In genomic region chr16:24957887-24958286, GRCh38 we compare ENCODE assay signal across 20 cellular contexts.
"Had no signal": no experiment of that assay in that cellular context is flagged by ENCODE, and none has a peak within 500 bp of the region (broad histone marks: within the 10 kb centered on the region; RNA-seq: fewer than 3 reads in every experiment).

No MANE protein-coding gene starts in this region.

- H3K4me1 Mint-ChIP-seq: activated CD4-positive, alpha-beta T cell treated with anti-CD3 and anti-CD28 coated beads for 36 hours; brain had no signal

- H3K27me3 Mint-ChIP-seq: activated CD4-positive, alpha-beta T cell treated with anti-CD3 and anti-CD28 coated beads for 36 hours; brain; memory B cell had no signal

- H3K4me2 ChIP-seq: smooth muscle cell had no signal

- H3K27ac Mint-ChIP-seq: activated CD4-positive, alpha-beta T cell treated with anti-CD3 and anti-CD28 coated beads for 36 hours; activated T-helper 1 cell treated with anti-CD3 and anti-CD28 coated beads, Interleukin-12 subunit alpha, Interleukin-12 subunit beta, Interleukin-2, Interleukin-4 antibody, amounts not matched to agents 30 ng/mL and 10 ng/mL and 1 ng/mL, durations not matched to agents 14 hours and 24 hours and 36 hours; brain; natural killer cell had no signal

- H3K4me3 Mint-ChIP-seq: activated CD4-positive, alpha-beta T cell treated with anti-CD3 and anti-CD28 coated beads for 36 hours; activated T-helper 1 cell treated with anti-CD3 and anti-CD28 coated beads, Interleukin-12 subunit alpha, Interleukin-12 subunit beta, Interleukin-2, Interleukin-4 antibody, amounts not matched to agents 30 ng/mL and 10 ng/mL and 1 ng/mL, durations not matched to agents 14 hours and 24 hours and 36 hours; brain; memory B cell; natural killer cell had no signal

- DNase-seq: activated CD4-positive, alpha-beta T cell treated with anti-CD3 and anti-CD28 coated beads for 36 hours; activated CD4-positive, alpha-beta T cell treated with anti-CD3 and anti-CD28 coated beads, Interleukin-2, amount 50 U/mL, for 48 hours; activated naive CD4-positive, alpha-beta T cell treated with Interleukin-2 at 50 U/mL for 16 hours; activated T-cell treated with anti-CD3 and anti-CD28 coated beads for 4 hours; anterior cingulate cortex; central memory CD4-positive, alpha-beta T cell; gastrocnemius medialis; kidney; natural killer cell; pancreas; stimulated activated CD4-positive, alpha-beta T cell treated with anti-CD3 and anti-CD28 coated beads, Interleukin-4, amount 100 ng/mL, for 24 hours; stimulated activated naive CD4-positive, alpha-beta T cell; T-helper 2 cell; thyroid gland had no signal

- H3K4me1 ChIP-seq: gastrocnemius medialis, pancreas had no signal

- ATAC-seq: activated CD4-positive, alpha-beta T cell treated with anti-CD3 and anti-CD28 coated beads for 36 hours; esophagus mucosa; gastrocnemius medialis; natural killer cell; pancreas; sciatic nerve had no signal

- H3K27me3 ChIP-seq: gastrocnemius medialis, pancreas, thyroid gland had no signal

- H3K9me3 Mint-ChIP-seq: natural killer cell had no signal

- H3K4me3 ChIP-seq: gastrocnemius medialis, pancreas, smooth muscle cell, thyroid gland had no signal

- H3K27ac ChIP-seq: gastrocnemius medialis, pancreas, thyroid gland had no signal

- H3K9me3 ChIP-seq: gastrocnemius medialis, pancreas, thyroid gland had no signal
